8 cellular contexts compared by ENCODE assay signal in the genomic region with DNA sequence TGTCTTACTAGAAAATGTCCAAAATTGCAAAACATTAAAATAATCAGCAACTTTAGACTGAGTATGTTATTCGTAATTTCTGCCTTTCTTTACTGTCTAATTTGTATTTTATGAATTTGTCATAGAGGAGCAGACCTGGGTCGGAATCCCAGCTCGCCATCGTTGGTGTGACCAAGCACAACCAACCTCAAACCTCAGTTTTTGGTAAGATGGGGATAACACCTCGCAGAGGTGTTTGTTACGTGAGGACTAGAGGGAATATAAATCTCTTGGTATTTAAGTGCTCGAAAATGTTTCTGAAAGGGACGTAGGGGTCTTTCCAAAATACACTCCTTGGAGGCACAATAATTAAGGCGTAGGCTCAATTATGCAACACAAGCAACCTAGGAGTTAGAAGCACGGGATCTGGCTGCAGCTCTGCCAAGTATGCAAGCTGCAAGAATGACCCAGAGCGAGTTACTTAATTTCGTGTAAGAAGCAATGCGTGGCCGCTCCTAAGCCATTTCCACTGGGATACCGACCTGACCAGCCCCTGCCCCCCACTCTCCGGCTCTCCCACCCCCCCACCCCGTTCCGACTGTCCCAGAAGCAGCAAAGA. TPM values are rescaled to one million over a fixed set of nuclear protein-coding genes. Genes with fewer than 3 reads are reported as not detected.
DNase-seq lines count a peak whose midpoint lies in the region; ATAC-seq and TF ChIP-seq lines count a peak whose summit lies in the region.

No MANE protein-coding gene starts in this region.

- H3K27me3 ChIP-seq in SJSA1 (replicated peaks): no peaks in the 10 kb centered on the region
- no peaks in the 10 kb centered on the region for H3K27me3 ChIP-seq in spleen (replicated peaks in 1 of 7)

- 3 to 9% (median 6%) methylated on average over 16 to 18 of the region's 18 CpGs for WGBS in spleen, 5 donors

- DNase-seq in ELR (ENCODE audit: low read depth) (peak; percentile 62), GM20000 (ENCODE audit: low spot score) (peak; percentile 42), SJSA1 (ENCODE audit: low read depth in 1 of 2, low spot score in 2 of 2) (peak; percentile 34 to 44), kidney tubule cell (ENCODE audit: low spot score) (peak; percentile 59), spleen (no peak), germinal center (ENCODE audit: low spot score) (no peak)

- intact Hi-C loops in spleen (cut with DNase I; ENCODE audit: low total_unique reads): no loop called here

- TF ChIP-seq CTCF in GM20000 (IDR thresholded peaks at IDR 0.05; ENCODE audit: extremely low read depth, missing control alignments): no peak
- TF ChIP-seq CTCF in spleen (IDR thresholded peaks at IDR 0.05 in 8 of 11, conservative IDR thresholded peaks at IDR 0.05 in 3 of 11): no peak

- TF ChIP-seq POLR2A in spleen (IDR thresholded peaks at IDR 0.05): no peak

- peaks cover 30% of the 10 kb centered on the region for H3K36me3 ChIP-seq in SJSA1
- peaks cover 2 to 29% (median 20%) of the 10 kb centered on the region in 6 donors for H3K36me3 ChIP-seq in spleen

- H3K4me3 ChIP-seq in SJSA1: peak overlapping the region; percentile 63
- peak overlapping the region; percentile 26 to 88 (median 68) for H3K4me3 ChIP-seq in spleen

- ATAC-seq in HG03521 (IDR thresholded peaks at IDR 0.05; ENCODE audit: unreplicated experiment): peak; percentile 14

- 0 out of 2 replicates have a peak, but pooled peaks cover 8% of the 10 kb centered on the region for H3K4me1 ChIP-seq in SJSA1 (replicated peaks)
- H3K4me1 ChIP-seq in spleen: peaks cover 9 to 77% (median 36%) of the 10 kb centered on the region in 6 donors

- H3K9me3 ChIP-seq in SJSA1 (replicated peaks): no peaks in the 10 kb centered on the region
- H3K9me3 ChIP-seq in spleen: no peaks in the 10 kb centered on the region

- H3K27ac ChIP-seq in SJSA1 (peak overlapping the region; percentile 76), cingulate gyrus (ENCODE audit: low read depth, low read length) (peak overlapping the region; percentile 95), spleen (peak overlapping the region; percentile 72 to 95 (median 92))

RNA-seq across cellular contexts. Expression of gene ADH5, which starts 0.6 kb away (rescaled TPM):
- 206 and 212 TPM in 2 replicates for total RNA-seq in SJSA1 (2014; rRNA removed; shearing (Covaris generic))
- total RNA-seq in spleen: 10 to 100 TPM; 60.3 to 93.1 (median 69.9) TPM
- 10 to 100 TPM; 54.2 to 84.0 (median 81.3) TPM for polyA plus RNA-seq in spleen

RNA-seq across cellular contexts. Expression of gene ADH4, which starts 56.1 kb away (rescaled TPM):
- not detected in 2 replicates for total RNA-seq in SJSA1 (2014; rRNA removed; shearing (Covaris generic))
- total RNA-seq in spleen: under 1 TPM in 4 of 7 donors, not detected in 3; 0.30 to 0.41 (median 0.35) TPM
- under 1 TPM; 0.11 to 0.61 (median 0.26) TPM for polyA plus RNA-seq in spleen

Comparison
In these comparisons a context has a peak if more than half of its experiments do, and no peak if none do; other contexts are left out.
1. DNase-seq: peak in ELR (single experiment), GM20000 (single experiment), SJSA1 (2 of 2) and kidney tubule cell (single experiment); none in spleen (single experiment) and germinal center (single experiment).
2. Peak in every context shown above with its lines, with median percentiles within 50 percentile points of each other: H3K27ac ChIP-seq.